In genomic region chr18:78494686-78495085, GRCh38 we compare ENCODE assay signal across 30 cellular contexts.
"Had no signal": no experiment of that assay in that cellular context is flagged by ENCODE, and none has a peak within 500 bp of the region (broad histone marks: within the 10 kb centered on the region; RNA-seq: fewer than 3 reads in every experiment).

No MANE protein-coding gene starts in this region.

- H3K27me3 Mint-ChIP-seq: activated B cell treated with CpG ODN at 0.5 μM for 24 hours; activated CD4-positive, alpha-beta memory T cell treated with anti-CD3 and anti-CD28 coated beads for 36 hours; activated CD4-positive, alpha-beta T cell treated with anti-CD3 and anti-CD28 coated beads for 36 hours; activated CD4-positive, alpha-beta T cell treated with anti-CD3 and anti-CD28 coated beads, Interleukin-2, amount 10 ng/mL, durations not matched to agents 24 days and 14 days; activated CD8-positive, alpha-beta memory T cell treated with anti-CD3 and anti-CD28 coated beads, Interleukin-2, amount 10 ng/mL, durations not matched to agents 7 days and 5 days; activated naive CD8-positive, alpha-beta T cell; activated T-helper 17 cell treated with anti-CD3 and anti-CD28 coated beads, Interleukin-2, amount 50 U/mL, for 72 hours; effector memory CD8-positive, alpha-beta T cell; T-helper 17 cell had no signal

- ATAC-seq: activated CD4-positive, alpha-beta T cell treated with anti-CD3 and anti-CD28 coated beads for 36 hours; activated CD4-positive, CD25-positive, alpha-beta regulatory T cell treated with anti-CD3 and anti-CD28 coated beads, Interleukin-2, amount 50 U/mL, for 24 hours; activated CD8-positive, alpha-beta memory T cell treated with anti-CD3 and anti-CD28 coated beads, Interleukin-2, amount 10 ng/mL, durations not matched to agents 7 days and 5 days; activated CD8-positive, alpha-beta T cell treated with anti-CD3 and anti-CD28 coated beads, Interleukin-2, amount 10 ng/mL, durations not matched to agents 7 days and 5 days; activated T-helper 17 cell treated with anti-CD3 and anti-CD28 coated beads, Interleukin-2, amount 50 U/mL, for 72 hours; body of pancreas; effector memory CD8-positive, alpha-beta T cell; gastrocnemius medialis; T-helper 17 cell had no signal

- H3K9me3 Mint-ChIP-seq: activated T-helper 17 cell treated with anti-CD3 and anti-CD28 coated beads, Interleukin-2, amount 50 U/mL, for 72 hours had no signal

- H3K36me3 Mint-ChIP-seq: activated CD4-positive, alpha-beta memory T cell treated with anti-CD3 and anti-CD28 coated beads for 36 hours; activated CD8-positive, alpha-beta memory T cell treated with anti-CD3 and anti-CD28 coated beads, Interleukin-2, amount 10 ng/mL, durations not matched to agents 7 days and 5 days; activated naive CD8-positive, alpha-beta T cell had no signal

- H3K27me3 ChIP-seq: body of pancreas, esophagus muscularis mucosa, foreskin keratinocyte, gastrocnemius medialis had no signal

- H3K27ac Mint-ChIP-seq: activated B cell treated with CpG ODN at 0.5 μM for 24 hours; activated CD4-positive, alpha-beta memory T cell treated with anti-CD3 and anti-CD28 coated beads for 36 hours; activated CD4-positive, alpha-beta T cell treated with anti-CD3 and anti-CD28 coated beads for 36 hours; activated CD4-positive, alpha-beta T cell treated with anti-CD3 and anti-CD28 coated beads, Interleukin-2, amount 10 ng/mL, durations not matched to agents 24 days and 14 days; activated CD8-positive, alpha-beta memory T cell treated with anti-CD3 and anti-CD28 coated beads, Interleukin-2, amount 10 ng/mL, durations not matched to agents 7 days and 5 days; activated CD8-positive, alpha-beta T cell treated with anti-CD3 and anti-CD28 coated beads, Interleukin-2, amount 10 ng/mL, durations not matched to agents 7 days and 5 days; activated T-helper 17 cell treated with anti-CD3 and anti-CD28 coated beads, Interleukin-2, amount 50 U/mL, for 72 hours; effector memory CD8-positive, alpha-beta T cell; T-helper 17 cell; T-helper 2 cell treated with Interferon-gamma antibody and Interleukin-4, amounts not matched to agents 5 μg/mL and 100 μg/mL, for 36 hours had no signal

- H3K4me3 ChIP-seq: body of pancreas, esophagus muscularis mucosa, gastrocnemius medialis had no signal

- DNase-seq: activated B cell treated with CpG ODN at 0.5 μM for 24 hours; activated CD4-positive, alpha-beta memory T cell treated with anti-CD3 and anti-CD28 coated beads for 36 hours; activated CD4-positive, alpha-beta T cell treated with anti-CD3 and anti-CD28 coated beads for 36 hours; activated CD4-positive, alpha-beta T cell treated with anti-CD3 and anti-CD28 coated beads, Interleukin-2, amount 10 ng/mL, durations not matched to agents 24 days and 14 days; activated CD8-positive, alpha-beta memory T cell treated with anti-CD3 and anti-CD28 coated beads, Interleukin-2, amount 10 ng/mL, durations not matched to agents 7 days and 5 days; activated CD8-positive, alpha-beta memory T cell treated with anti-CD3 and anti-CD28 coated beads, Interleukin-2, amount 50 U/mL, for 4 hours; activated CD8-positive, alpha-beta T cell treated with anti-CD3 and anti-CD28 coated beads, Interleukin-2, amount 10 ng/mL, durations not matched to agents 7 days and 5 days; activated effector memory CD4-positive, alpha-beta T cell treated with Interleukin-2 at 50 U/mL for 16 hours; activated gamma-delta T cell treated with Interleukin-2 at 50 U/mL for 16 hours; activated naive CD4-positive, alpha-beta T cell treated with anti-CD3 and anti-CD28 coated beads, Interleukin-2, amount 50 U/mL, for 16 hours; activated naive CD4-positive, alpha-beta T cell treated with Interleukin-2 at 50 U/mL for 16 hours; activated T-cell treated with anti-CD3 and anti-CD28 coated beads, Interleukin-2, amount 50 U/mL, for 1 hour; amniotic stem cell; cortex of kidney; dermis blood vessel endothelial cell; effector CD4-positive, alpha-beta T cell; effector memory CD8-positive, alpha-beta T cell; erythroblast; foreskin keratinocyte; gastrocnemius medialis; glutamatergic neuron; T-helper 1 cell; T-helper 17 cell; WERI-Rb-1 had no signal

- H3K36me3 ChIP-seq: esophagus muscularis mucosa, gastrocnemius medialis, WERI-Rb-1 had no signal

- H3K27ac ChIP-seq: body of pancreas, esophagus muscularis mucosa, foreskin keratinocyte, gastrocnemius medialis, WERI-Rb-1 had no signal

- H3K4me1 Mint-ChIP-seq: activated B cell treated with CpG ODN at 0.5 μM for 24 hours; activated CD4-positive, alpha-beta T cell treated with anti-CD3 and anti-CD28 coated beads for 36 hours; activated CD4-positive, alpha-beta T cell treated with anti-CD3 and anti-CD28 coated beads, Interleukin-2, amount 10 ng/mL, durations not matched to agents 24 days and 14 days; activated CD8-positive, alpha-beta memory T cell treated with anti-CD3 and anti-CD28 coated beads, Interleukin-2, amount 10 ng/mL, durations not matched to agents 7 days and 5 days; activated T-helper 17 cell treated with anti-CD3 and anti-CD28 coated beads, Interleukin-2, amount 50 U/mL, for 72 hours; T-helper 17 cell had no signal

- H3K4me3 Mint-ChIP-seq: activated B cell treated with CpG ODN at 0.5 μM for 24 hours; activated CD4-positive, alpha-beta memory T cell treated with anti-CD3 and anti-CD28 coated beads for 36 hours; activated CD4-positive, alpha-beta T cell treated with anti-CD3 and anti-CD28 coated beads for 36 hours; activated CD4-positive, alpha-beta T cell treated with anti-CD3 and anti-CD28 coated beads, Interleukin-2, amount 10 ng/mL, durations not matched to agents 24 days and 14 days; activated CD8-positive, alpha-beta memory T cell treated with anti-CD3 and anti-CD28 coated beads, Interleukin-2, amount 10 ng/mL, durations not matched to agents 7 days and 5 days; activated CD8-positive, alpha-beta T cell treated with anti-CD3 and anti-CD28 coated beads, Interleukin-2, amount 10 ng/mL, durations not matched to agents 7 days and 5 days; activated naive CD8-positive, alpha-beta T cell; activated T-helper 17 cell treated with anti-CD3 and anti-CD28 coated beads, Interleukin-2, amount 50 U/mL, for 72 hours; effector memory CD8-positive, alpha-beta T cell; T-helper 17 cell; T-helper 2 cell treated with Interferon-gamma antibody and Interleukin-4, amounts not matched to agents 5 μg/mL and 100 μg/mL, for 36 hours had no signal

- H3K4me1 ChIP-seq: body of pancreas, esophagus muscularis mucosa, foreskin keratinocyte, gastrocnemius medialis had no signal

- H3K9me3 ChIP-seq: body of pancreas, gastrocnemius medialis had no signal
